14 cellular contexts compared by ENCODE assay signal in the genomic region with DNA sequence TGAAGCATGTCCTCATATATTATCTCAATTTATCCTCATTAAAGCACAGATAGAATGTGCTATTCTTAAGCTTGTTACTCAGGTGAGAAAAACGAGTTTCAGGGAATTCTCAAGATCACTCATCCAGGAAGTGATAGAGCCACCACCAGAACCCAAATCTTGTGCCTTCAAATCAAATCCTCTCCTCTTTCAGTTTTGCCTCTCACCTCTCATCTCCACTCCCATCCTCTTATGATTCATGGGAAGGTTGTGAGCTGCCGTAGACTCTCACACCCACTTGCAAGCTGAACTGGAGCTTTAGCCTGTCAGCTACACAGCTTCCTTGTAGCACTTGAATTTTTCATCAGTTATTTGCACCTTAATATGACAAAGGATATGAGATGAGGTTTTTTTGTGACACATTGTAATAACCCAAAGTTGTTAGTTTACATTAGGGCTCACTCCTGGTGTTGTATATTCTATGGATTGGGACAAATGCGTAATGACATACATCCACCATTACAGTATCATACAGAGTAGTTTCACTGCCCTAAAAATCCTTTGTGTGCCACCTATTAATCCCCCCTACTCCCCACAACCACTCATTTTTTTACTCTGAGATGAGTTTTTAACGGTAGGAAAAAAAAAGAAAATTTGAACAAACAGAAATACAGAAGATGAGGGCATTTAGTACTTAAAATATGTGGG. TPM values are rescaled to one million over a fixed set of nuclear protein-coding genes. Genes with fewer than 3 reads are reported as not detected.
DNase-seq lines count a peak whose midpoint lies in the region; ATAC-seq and TF ChIP-seq lines count a peak whose summit lies in the region.
"Had no signal": no experiment of that assay in that cellular context is flagged by ENCODE, and none has a peak within 500 bp of the region (broad histone marks: within the 10 kb centered on the region; RNA-seq: fewer than 3 reads in every experiment).

No MANE protein-coding gene starts in this region.

- H3K27me3 Mint-ChIP-seq in CD8-positive, alpha-beta memory T cell = no peaks in the 10 kb centered on the region
- H3K27me3 Mint-ChIP-seq in T-helper 17 cell = no peaks in the 10 kb centered on the region

- CTCF ChIA-PET in CD8-positive, alpha-beta memory T cell (lab: Charles Lee) = interaction anchor here (1.4 to 5.9 kb wide), 5 partner anchors 7 to 36 kb away, joined by 5 to 35 read pairs (median 27); partner anchors contain the start of gene CLDND1

- no peaks in the 10 kb centered on the region for H3K36me3 ChIP-seq in CD8-positive, alpha-beta memory T cell (ENCODE audit: insufficient read depth, low read length)
- H3K36me3 ChIP-seq: BLaER1, sigmoid colon had no signal

- peaks cover 62% of the 10 kb centered on the region for H3K4me1 ChIP-seq in CD8-positive, alpha-beta memory T cell (ENCODE audit: insufficient read depth, low read length)
- H3K4me1 ChIP-seq in foreskin keratinocyte = peaks cover 4% of the 10 kb centered on the region
- H3K4me1 ChIP-seq: BLaER1, sigmoid colon had no signal

- ATAC-seq in GM21717 (IDR thresholded peaks at IDR 0.05; ENCODE audit: unreplicated experiment) (peak; percentile 28), T-helper 17 cell (no peak), foreskin keratinocyte (peak; percentile 76)

- no peak overlapping the region for H3K4me3 ChIP-seq in CD8-positive, alpha-beta memory T cell (ENCODE audit: low read length)
- H3K4me3 ChIP-seq in coronary artery = no peak overlapping the region
- H3K4me3 ChIP-seq: BLaER1, sigmoid colon had no signal

- no peaks in the 10 kb centered on the region for H3K27me3 ChIP-seq in CD8-positive, alpha-beta memory T cell (ENCODE audit: insufficient read depth, low read length, poor library complexity, severe bottlenecking)
- H3K27me3 ChIP-seq in foreskin keratinocyte = peaks cover 5% of the 10 kb centered on the region
- H3K27me3 ChIP-seq: BLaER1, sigmoid colon had no signal

- H3K36me3 Mint-ChIP-seq in CD8-positive, alpha-beta memory T cell = peaks cover 0 to 1% (median 0%) of the 10 kb centered on the region in 3 donors
- H3K36me3 Mint-ChIP-seq in T-helper 17 cell (ENCODE audit: low read depth) = no peaks in the 10 kb centered on the region
- H3K36me3 Mint-ChIP-seq: type B pancreatic cell had no signal

- no peak for DNase-seq in CD8-positive, alpha-beta memory T cell
- DNase-seq in T-helper 17 cell (no peak), foreskin keratinocyte (no peak), coronary artery (ENCODE audit: low spot score) (no peak), A172 (ENCODE audit: low spot score) (no peak), Ammon's horn (ENCODE audit: low spot score) (no peak), UCSD-AML1 (lab: John Stamatoyannopoulos, UW; ENCODE audit: unreplicated experiment) (no peak)
- DNase-seq: NCI-H510A, sigmoid colon had no signal

- TF ChIP-seq CTCF in foreskin keratinocyte (conservative IDR thresholded peaks at IDR 0.05) (no peak), coronary artery (IDR thresholded peaks at IDR 0.05) (no peak)

- peak overlapping the region; percentile 52 for H3K27ac ChIP-seq in CD8-positive, alpha-beta memory T cell (ENCODE audit: low read depth, low read length)
- no peak overlapping the region for H3K27ac ChIP-seq in foreskin keratinocyte
- H3K27ac ChIP-seq in coronary artery = no peak overlapping the region
- H3K27ac ChIP-seq: BLaER1, sigmoid colon had no signal

- H3K9me3 ChIP-seq in CD8-positive, alpha-beta memory T cell (ENCODE audit: low read length) = no peaks in the 10 kb centered on the region
- H3K9me3 ChIP-seq in T-helper 17 cell (ENCODE audit: control insufficient read depth, low read length, poor library complexity, severe bottlenecking) = no peaks in the 10 kb centered on the region
- H3K9me3 ChIP-seq: BLaER1, sigmoid colon had no signal

- H3K4me3 Mint-ChIP-seq in CD8-positive, alpha-beta memory T cell = peak overlapping the region; percentile 4 to 81 (median 75)
- H3K4me3 Mint-ChIP-seq in T-helper 17 cell = peak overlapping the region; percentile 79
- H3K4me3 Mint-ChIP-seq: type B pancreatic cell had no signal

- H3K4me1 Mint-ChIP-seq in CD8-positive, alpha-beta memory T cell = peaks cover 75 to 98% (median 94%) of the 10 kb centered on the region in 3 donors
- H3K4me1 Mint-ChIP-seq in T-helper 17 cell = peaks cover 55% of the 10 kb centered on the region

- peaks cover 0 to 2% (median 0%) of the 10 kb centered on the region in 5 donors for H3K9me3 Mint-ChIP-seq in CD8-positive, alpha-beta memory T cell
- H3K9me3 Mint-ChIP-seq: type B pancreatic cell had no signal

- POLR2A ChIA-PET in CD8-positive, alpha-beta memory T cell (lab: Charles Lee) = interaction anchor here (2.3 to 5.8 kb wide), 5 partner anchors 9 to 36 kb away, joined by 8 to 66 read pairs (median 17); partner anchors contain the start of gene CLDND1

- peak overlapping the region; percentile 92 to 99 (median 94) for H3K27ac Mint-ChIP-seq in CD8-positive, alpha-beta memory T cell
- H3K27ac Mint-ChIP-seq in T-helper 17 cell = peak overlapping the region; percentile 97
- H3K27ac Mint-ChIP-seq: type B pancreatic cell had no signal

RNA-seq across cellular contexts. Expression of gene GPR15, which starts 25.7 kb away (rescaled TPM):
- 10 to 100 TPM; 15.6 to 17.0 TPM for total RNA-seq in CD8-positive, alpha-beta memory T cell
- polyA plus RNA-seq in CD8-positive, alpha-beta memory T cell = 7.7 TPM
- total RNA-seq in T-helper 17 cell (100 to 1,000 TPM in 1 of 2 donors, 10 to 100 TPM in 1; 43.2 to 181 TPM), foreskin keratinocyte (not detected in 2 replicates)
- polyA plus RNA-seq in foreskin keratinocyte = not detected in 2 replicates
- total RNA-seq in A172 (2014; rRNA removed; shearing (Covaris generic)) = not detected in 2 replicates
- total RNA-seq: HT1080, kidney epithelial cell had no signal

RNA-seq across cellular contexts. Expression of gene CLDND1, which starts 34.8 kb away (rescaled TPM):
- 100 to 1,000 TPM; 299 to 315 TPM for total RNA-seq in CD8-positive, alpha-beta memory T cell
- polyA plus RNA-seq in CD8-positive, alpha-beta memory T cell = 210 TPM
- total RNA-seq in T-helper 17 cell (100 to 1,000 TPM; 195 to 285 TPM), foreskin keratinocyte (52.2 and 55.4 TPM in 2 replicates)
- polyA plus RNA-seq in foreskin keratinocyte = 31.3 and 40.3 TPM in 2 replicates
- total RNA-seq in A172 (2014; rRNA removed; shearing (Covaris generic)) = 140 and 166 TPM in 2 replicates

RNA-seq across cellular contexts. Expression of gene CPOX, which starts 35.9 kb away (rescaled TPM):
- 10 to 100 TPM; 76.3 to 79.9 TPM for total RNA-seq in CD8-positive, alpha-beta memory T cell
- 6.4 TPM for polyA plus RNA-seq in CD8-positive, alpha-beta memory T cell
- total RNA-seq in T-helper 17 cell = 10 to 100 TPM; 17.1 to 19.8 TPM
- total RNA-seq in foreskin keratinocyte = 23.3 and 26.9 TPM in 2 replicates
- polyA plus RNA-seq in foreskin keratinocyte = 13.1 and 16.1 TPM in 2 replicates
- total RNA-seq in A172 (2014; rRNA removed; shearing (Covaris generic)) = 37.1 and 41.3 TPM in 2 replicates

RNA-seq across cellular contexts. Expression of gene OR5K2, which starts 60.0 kb away (rescaled TPM):
- not detected for total RNA-seq in CD8-positive, alpha-beta memory T cell
- not detected for polyA plus RNA-seq in CD8-positive, alpha-beta memory T cell
- total RNA-seq in T-helper 17 cell (not detected), foreskin keratinocyte (not detected in 2 replicates)
- not detected in 2 replicates for polyA plus RNA-seq in foreskin keratinocyte
- total RNA-seq in A172 (2014; rRNA removed; shearing (Covaris generic)) = not detected in 2 replicates
- total RNA-seq: HT1080, kidney epithelial cell, sigmoid colon had no signal
- polyA plus RNA-seq: sigmoid colon had no signal

Comparison
In these comparisons a context has a peak if more than half of its experiments do, and no peak if none do; other contexts are left out.
1. RNA of gene GPR15, which starts 25.7 kb away (total RNA-seq): 43.2 to 181 TPM in T-helper 17 cell and 15.6 to 17.0 TPM in CD8-positive, alpha-beta memory T cell; not detected in foreskin keratinocyte and not detected in A172; every median in the first group is over 10 times any median in the second.